In the genomic region with DNA sequence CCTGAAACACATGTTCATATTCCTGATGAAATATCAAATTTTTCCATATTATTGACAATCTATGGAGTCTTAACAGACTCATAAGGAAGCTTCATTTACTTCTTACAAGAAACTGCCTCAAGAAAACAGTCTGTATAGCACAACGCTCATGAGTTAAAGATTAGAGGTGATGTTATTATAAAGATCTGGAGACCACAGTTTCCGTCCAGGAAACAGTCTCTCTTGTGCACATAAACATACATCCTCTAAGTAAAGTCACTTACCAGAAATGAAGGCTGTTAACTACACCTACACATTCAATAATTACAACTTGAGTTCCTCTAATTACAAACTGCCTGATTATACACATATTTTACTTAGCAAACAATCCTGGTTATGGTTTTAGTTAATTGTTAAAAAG, we compare ENCODE assay signal across 13 cellular contexts.
A peak's percentile ranks its signal among the peaks of the same experiment; 100 is the strongest.
DNase-seq lines count a peak whose midpoint lies in the region; ATAC-seq and TF ChIP-seq lines count a peak whose summit lies in the region.
"Had no signal": no experiment of that assay in that cellular context is flagged by ENCODE, and none has a peak within 500 bp of the region (broad histone marks: within the 10 kb centered on the region; RNA-seq: fewer than 3 reads in every experiment).

No MANE protein-coding gene starts in this region.

- H3K27me3 Mint-ChIP-seq in activated CD4-positive, alpha-beta T cell treated with anti-CD3 and anti-CD28 coated beads, Interleukin-2, amount 10 ng/mL, durations not matched to agents 24 days and 14 days: no peaks in the 10 kb centered on the region
- H3K27me3 Mint-ChIP-seq in nephron progenitor cell (ENCODE audit: low read depth, poor library complexity): no peaks in the 10 kb centered on the region

- CTCF ChIA-PET in A673 (lab: Charles Lee): no interaction called here

- BruUV-seq in A673 (replicated peaks; lab: Mats Ljungman, UMichigan): no TSS peak

- peaks cover 63% of the 10 kb centered on the region for H3K4me1 Mint-ChIP-seq in activated CD4-positive, alpha-beta T cell treated with anti-CD3 and anti-CD28 coated beads, Interleukin-2, amount 10 ng/mL, durations not matched to agents 24 days and 14 days
- H3K4me1 Mint-ChIP-seq in stimulated activated effector memory CD8-positive, alpha-beta T cell treated with anti-CD3 and anti-CD28 coated beads, Interleukin-12 subunit alpha, Interleukin-12 subunit beta, amount 100 ng/mL, for 72 hours: peaks cover 48% of the 10 kb centered on the region
- no peaks in the 10 kb centered on the region for H3K4me1 Mint-ChIP-seq in nephron progenitor cell

- peak; percentile 96 for ATAC-seq in stimulated activated effector memory CD8-positive, alpha-beta T cell treated with anti-CD3 and anti-CD28 coated beads, Interleukin-12 subunit alpha, Interleukin-12 subunit beta, amount 100 ng/mL, for 72 hours
- ATAC-seq: Panc1, sciatic nerve had no signal

- H3K4me3 ChIP-seq in Jurkat, Clone E6-1 (ENCODE audit: low read length): no peak overlapping the region
- no peak overlapping the region for H3K4me3 ChIP-seq in A673 (ENCODE audit: low read depth, low read length, poor library complexity, severe bottlenecking)
- H3K4me3 ChIP-seq: thoracic aorta had no signal

- H3K36me3 ChIP-seq in A673 (ENCODE audit: insufficient read depth, low read length, poor library complexity, severe bottlenecking): peaks cover 4% of the 10 kb centered on the region
- H3K36me3 ChIP-seq: thoracic aorta had no signal

- no peaks in the 10 kb centered on the region for H3K9me3 Mint-ChIP-seq in activated CD4-positive, alpha-beta T cell treated with anti-CD3 and anti-CD28 coated beads, Interleukin-2, amount 10 ng/mL, durations not matched to agents 24 days and 14 days
- no peaks in the 10 kb centered on the region for H3K9me3 Mint-ChIP-seq in stimulated activated effector memory CD8-positive, alpha-beta T cell treated with anti-CD3 and anti-CD28 coated beads, Interleukin-12 subunit alpha, Interleukin-12 subunit beta, amount 100 ng/mL, for 72 hours
- no peaks in the 10 kb centered on the region for H3K9me3 Mint-ChIP-seq in nephron progenitor cell

- no peaks in the 10 kb centered on the region for H3K27me3 ChIP-seq in A673 (replicated peaks; ENCODE audit: insufficient read depth, low read depth, low read length, poor library complexity)

- POLR2A ChIA-PET in A673 (lab: Charles Lee; ENCODE audit: low non-redundant PET): no interaction called here

- no peak for TF ChIP-seq CTCF in nephron progenitor cell (IDR thresholded peaks at IDR 0.05)
- TF ChIP-seq CTCF in A673 (conservative IDR thresholded peaks at IDR 0.05; ENCODE audit: low read depth, low read length): no peak

- DNase-seq in activated CD4-positive, alpha-beta T cell treated with anti-CD3 and anti-CD28 coated beads, Interleukin-2, amount 10 ng/mL, durations not matched to agents 24 days and 14 days: peak; percentile 80
- DNase-seq in activated CD4-positive, alpha-beta T cell treated with anti-CD3 and anti-CD28 coated beads for 1 hour: no peak
- peak; percentile 90 for DNase-seq in Jurkat, Clone E6-1 (ENCODE audit: low read depth, low spot score)
- peak; percentile 60 for DNase-seq in central memory CD4-positive, alpha-beta T cell
- no peak for DNase-seq in stimulated activated effector memory CD8-positive, alpha-beta T cell treated with anti-CD3 and anti-CD28 coated beads, Interleukin-12 subunit alpha, Interleukin-12 subunit beta, amount 100 ng/mL, for 72 hours (ENCODE audit: low spot score in 2 of 2)
- DNase-seq in nephron progenitor cell (no peak), A673 (ENCODE audit: low spot score) (no peak), SW 1271 (lab: John Stamatoyannopoulos, UW) (no peak)
- DNase-seq: caudate nucleus, T-helper 9 cell had no signal

- no peaks in the 10 kb centered on the region for H3K9me3 ChIP-seq in A673 (ENCODE audit: low read depth, low read length, poor library complexity, severe bottlenecking)
- H3K9me3 ChIP-seq: thoracic aorta had no signal

- H3K4me1 ChIP-seq in A673 (ENCODE audit: insufficient read depth, low read length, poor library complexity, severe bottlenecking): no peaks in the 10 kb centered on the region

- peak overlapping the region; percentile 92 for H3K27ac Mint-ChIP-seq in activated CD4-positive, alpha-beta T cell treated with anti-CD3 and anti-CD28 coated beads, Interleukin-2, amount 10 ng/mL, durations not matched to agents 24 days and 14 days
- peak overlapping the region; percentile 92 for H3K27ac Mint-ChIP-seq in stimulated activated effector memory CD8-positive, alpha-beta T cell treated with anti-CD3 and anti-CD28 coated beads, Interleukin-12 subunit alpha, Interleukin-12 subunit beta, amount 100 ng/mL, for 72 hours
- no peak overlapping the region for H3K27ac Mint-ChIP-seq in nephron progenitor cell

- peaks cover 43% of the 10 kb centered on the region for H3K36me3 Mint-ChIP-seq in activated CD4-positive, alpha-beta T cell treated with anti-CD3 and anti-CD28 coated beads, Interleukin-2, amount 10 ng/mL, durations not matched to agents 24 days and 14 days (ENCODE audit: low read depth)
- H3K36me3 Mint-ChIP-seq in stimulated activated effector memory CD8-positive, alpha-beta T cell treated with anti-CD3 and anti-CD28 coated beads, Interleukin-12 subunit alpha, Interleukin-12 subunit beta, amount 100 ng/mL, for 72 hours: peaks cover 52% of the 10 kb centered on the region
- H3K36me3 Mint-ChIP-seq in nephron progenitor cell (ENCODE audit: low read depth): peaks cover 30% of the 10 kb centered on the region

- intact Hi-C loops in activated CD4-positive, alpha-beta T cell treated with anti-CD3 and anti-CD28 coated beads, Interleukin-2, amount 10 ng/mL, durations not matched to agents 24 days and 14 days (cut with micrococcal nuclease): loop anchor here (1.0 to 5.0 kb wide), 2 partner anchors 12 to 61 kb away; no protein-coding TSS in a partner anchor
- intact Hi-C loops in A673 (cut with micrococcal nuclease; ENCODE audit: unreplicated experiment): no loop called here

- peak overlapping the region; percentile 87 for H3K4me3 Mint-ChIP-seq in activated CD4-positive, alpha-beta T cell treated with anti-CD3 and anti-CD28 coated beads, Interleukin-2, amount 10 ng/mL, durations not matched to agents 24 days and 14 days
- peak overlapping the region; percentile 70 for H3K4me3 Mint-ChIP-seq in stimulated activated effector memory CD8-positive, alpha-beta T cell treated with anti-CD3 and anti-CD28 coated beads, Interleukin-12 subunit alpha, Interleukin-12 subunit beta, amount 100 ng/mL, for 72 hours
- H3K4me3 Mint-ChIP-seq in nephron progenitor cell: no peak overlapping the region

- no peak overlapping the region for H3K27ac ChIP-seq in A673 (ENCODE audit: low read depth, low read length, poor library complexity, severe bottlenecking)
- H3K27ac ChIP-seq: thoracic aorta had no signal

Comparison
In these comparisons a context has a peak if more than half of its experiments do, and no peak if none do; other contexts are left out.
1. DNase-seq: peak in activated CD4-positive, alpha-beta T cell treated with anti-CD3 and anti-CD28 coated beads, Interleukin-2, amount 10 ng/mL, durations not matched to agents 24 days and 14 days (single experiment), Jurkat, Clone E6-1 (single experiment) and central memory CD4-positive, alpha-beta T cell (single experiment); none in activated CD4-positive, alpha-beta T cell treated with anti-CD3 and anti-CD28 coated beads for 1 hour (single experiment), stimulated activated effector memory CD8-positive, alpha-beta T cell treated with anti-CD3 and anti-CD28 coated beads, Interleukin-12 subunit alpha, Interleukin-12 subunit beta, amount 100 ng/mL, for 72 hours (0 of 2), nephron progenitor cell (single experiment), A673 (single experiment) and SW 1271 (0 of 2).